1 cellular context compared by ENCODE assay signal in the genomic region with DNA sequence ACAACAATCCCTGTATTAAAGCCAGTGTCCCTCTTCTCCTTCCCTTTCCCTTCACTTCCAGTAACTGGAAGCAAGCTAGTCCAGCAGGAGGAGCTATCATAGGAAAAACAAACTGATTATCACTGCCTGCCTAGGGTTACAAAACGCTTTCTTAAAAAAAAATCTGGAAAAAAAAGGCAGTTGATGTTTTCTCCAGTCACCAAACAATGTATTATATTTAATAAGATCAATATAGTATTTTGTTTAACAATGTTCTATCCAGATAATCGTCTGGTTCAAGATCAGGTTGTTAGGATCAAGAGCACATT.
TF ChIP-seq lines count a peak whose summit lies in the region.

No MANE protein-coding gene starts in this region.

TF ChIP-seq in GM23338, 12 proteins besides CTCF, POLR2A, EP300 and RAD21 (continued from another document):
- TF ChIP-seq, protein P1, sequence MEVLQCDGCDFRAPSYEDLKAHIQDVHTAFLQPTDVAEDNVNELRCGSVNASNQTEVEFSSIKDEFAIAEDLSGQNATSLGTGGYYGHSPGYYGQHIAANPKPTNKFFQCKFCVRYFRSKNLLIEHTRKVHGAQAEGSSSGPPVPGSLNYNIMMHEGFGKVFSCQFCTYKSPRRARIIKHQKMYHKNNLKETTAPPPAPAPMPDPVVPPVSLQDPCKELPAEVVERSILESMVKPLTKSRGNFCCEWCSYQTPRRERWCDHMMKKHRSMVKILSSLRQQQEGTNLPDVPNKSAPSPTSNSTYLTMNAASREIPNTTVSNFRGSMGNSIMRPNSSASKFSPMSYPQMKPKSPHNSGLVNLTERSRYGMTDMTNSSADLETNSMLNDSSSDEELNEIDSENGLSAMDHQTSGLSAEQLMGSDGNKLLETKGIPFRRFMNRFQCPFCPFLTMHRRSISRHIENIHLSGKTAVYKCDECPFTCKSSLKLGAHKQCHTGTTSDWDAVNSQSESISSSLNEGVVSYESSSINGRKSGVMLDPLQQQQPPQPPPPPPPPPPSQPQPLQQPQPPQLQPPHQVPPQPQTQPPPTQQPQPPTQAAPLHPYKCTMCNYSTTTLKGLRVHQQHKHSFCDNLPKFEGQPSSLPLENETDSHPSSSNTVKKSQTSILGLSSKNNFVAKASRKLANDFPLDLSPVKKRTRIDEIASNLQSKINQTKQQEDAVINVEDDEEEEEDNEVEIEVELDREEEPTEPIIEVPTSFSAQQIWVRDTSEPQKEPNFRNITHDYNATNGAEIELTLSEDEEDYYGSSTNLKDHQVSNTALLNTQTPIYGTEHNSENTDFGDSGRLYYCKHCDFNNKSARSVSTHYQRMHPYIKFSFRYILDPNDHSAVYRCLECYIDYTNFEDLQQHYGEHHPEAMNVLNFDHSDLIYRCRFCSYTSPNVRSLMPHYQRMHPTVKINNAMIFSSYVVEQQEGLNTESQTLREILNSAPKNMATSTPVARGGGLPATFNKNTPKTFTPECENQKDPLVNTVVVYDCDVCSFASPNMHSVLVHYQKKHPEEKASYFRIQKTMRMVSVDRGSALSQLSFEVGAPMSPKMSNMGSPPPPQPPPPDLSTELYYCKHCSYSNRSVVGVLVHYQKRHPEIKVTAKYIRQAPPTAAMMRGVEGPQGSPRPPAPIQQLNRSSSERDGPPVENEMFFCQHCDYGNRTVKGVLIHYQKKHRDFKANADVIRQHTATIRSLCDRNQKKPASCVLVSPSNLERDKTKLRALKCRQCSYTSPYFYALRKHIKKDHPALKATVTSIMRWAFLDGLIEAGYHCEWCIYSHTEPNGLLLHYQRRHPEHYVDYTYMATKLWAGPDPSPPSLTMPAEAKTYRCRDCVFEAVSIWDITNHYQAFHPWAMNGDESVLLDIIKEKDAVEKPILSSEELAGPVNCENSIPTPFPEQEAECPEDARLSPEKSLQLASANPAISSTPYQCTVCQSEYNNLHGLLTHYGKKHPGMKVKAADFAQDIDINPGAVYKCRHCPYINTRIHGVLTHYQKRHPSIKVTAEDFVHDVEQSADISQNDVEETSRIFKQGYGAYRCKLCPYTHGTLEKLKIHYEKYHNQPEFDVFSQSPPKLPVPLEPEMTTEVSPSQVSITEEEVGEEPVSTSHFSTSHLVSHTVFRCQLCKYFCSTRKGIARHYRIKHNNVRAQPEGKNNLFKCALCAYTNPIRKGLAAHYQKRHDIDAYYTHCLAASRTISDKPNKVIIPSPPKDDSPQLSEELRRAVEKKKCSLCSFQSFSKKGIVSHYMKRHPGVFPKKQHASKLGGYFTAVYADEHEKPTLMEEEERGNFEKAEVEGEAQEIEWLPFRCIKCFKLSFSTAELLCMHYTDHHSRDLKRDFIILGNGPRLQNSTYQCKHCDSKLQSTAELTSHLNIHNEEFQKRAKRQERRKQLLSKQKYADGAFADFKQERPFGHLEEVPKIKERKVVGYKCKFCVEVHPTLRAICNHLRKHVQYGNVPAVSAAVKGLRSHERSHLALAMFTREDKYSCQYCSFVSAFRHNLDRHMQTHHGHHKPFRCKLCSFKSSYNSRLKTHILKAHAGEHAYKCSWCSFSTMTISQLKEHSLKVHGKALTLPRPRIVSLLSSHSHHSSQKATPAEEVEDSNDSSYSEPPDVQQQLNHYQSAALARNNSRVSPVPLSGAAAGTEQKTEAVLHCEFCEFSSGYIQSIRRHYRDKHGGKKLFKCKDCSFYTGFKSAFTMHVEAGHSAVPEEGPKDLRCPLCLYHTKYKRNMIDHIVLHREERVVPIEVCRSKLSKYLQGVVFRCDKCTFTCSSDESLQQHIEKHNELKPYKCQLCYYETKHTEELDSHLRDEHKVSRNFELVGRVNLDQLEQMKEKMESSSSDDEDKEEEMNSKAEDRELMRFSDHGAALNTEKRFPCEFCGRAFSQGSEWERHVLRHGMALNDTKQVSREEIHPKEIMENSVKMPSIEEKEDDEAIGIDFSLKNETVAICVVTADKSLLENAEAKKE (CRISPR knock-in tag; IDR thresholded peaks at IDR 0.05), result no peak
- TF ChIP-seq POLR2AphosphoS5 (IDR thresholded peaks at IDR 0.05; ENCODE audit: low read depth) (no peak), NANOG (IDR thresholded peaks at IDR 0.05; ENCODE audit: borderline replicate concordance) (no peak), ZNF331 (CRISPR knock-in tag; IDR thresholded peaks at IDR 0.05; ENCODE audit: low read depth) (no peak)
